Comparison of ENCODE assay signal across 16 cellular contexts in the genomic region with DNA sequence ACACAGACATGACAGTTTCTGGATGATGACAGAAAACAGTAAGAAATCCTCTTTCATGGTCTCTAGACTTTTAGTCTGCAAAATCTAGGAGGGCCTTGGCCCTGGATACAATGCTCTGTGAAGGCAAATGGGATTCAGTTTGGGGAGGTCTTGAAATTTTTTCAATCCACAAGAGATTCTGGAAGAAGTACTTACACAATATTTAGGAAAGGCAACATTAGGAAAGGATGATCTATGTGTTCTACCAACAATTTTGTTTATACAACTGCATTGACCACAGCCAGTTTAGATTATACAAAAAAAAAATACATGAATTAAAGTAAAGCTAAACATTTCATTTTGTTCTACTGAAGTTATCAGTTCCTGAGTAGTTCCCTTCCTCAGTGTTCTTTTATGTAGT.
DNase-seq lines count a peak whose midpoint lies in the region; ATAC-seq and TF ChIP-seq lines count a peak whose summit lies in the region.
"Had no signal": no experiment of that assay in that cellular context is flagged by ENCODE, and none has a peak within 500 bp of the region (broad histone marks: within the 10 kb centered on the region; RNA-seq: fewer than 3 reads in every experiment).

No MANE protein-coding gene starts in this region.

- CTCF ChIA-PET in IMR-90 (lab: Yijun Ruan, JAX) = interaction anchor here (0.8 kb wide), 1 partner anchor 9 kb away, joined by 3 read pairs; no protein-coding TSS in a partner anchor
- CTCF ChIA-PET in PC-3 (lab: Charles Lee) = no interaction called here

- no peaks in the 10 kb centered on the region for H3K9me3 ChIP-seq in IMR-90 (ENCODE audit: control insufficient read depth, insufficient read depth, low read length)
- H3K9me3 ChIP-seq in left ventricle myocardium inferior (replicated peaks) = no peaks in the 10 kb centered on the region
- H3K9me3 ChIP-seq in PC-3 (ENCODE audit: low read length) = no peaks in the 10 kb centered on the region
- H3K9me3 ChIP-seq: A549; BLaER1 treated with 17β-estradiol and CSF1 and Interleukin-3, amounts not matched to agents 10 nM and 100 nM had no signal

- H2AK5ac ChIP-seq in IMR-90 (ENCODE audit: low read depth, low read length) = no peak overlapping the region

- H3K79me1 ChIP-seq in IMR-90 (ENCODE audit: low read depth in 1 of 2, low read length in 2 of 2) = no peaks in the 10 kb centered on the region

- no peak overlapping the region for H3K23ac ChIP-seq in IMR-90 (ENCODE audit: low read depth, low read length)

- H2AFZ ChIP-seq in IMR-90 (replicated peaks; ENCODE audit: low read length, poor library complexity) (no peak overlapping the region), PC-3 (ENCODE audit: low read length) (no peak overlapping the region)
- H2AFZ ChIP-seq: GM23338 had no signal

- no peak overlapping the region for H4K8ac ChIP-seq in IMR-90 (ENCODE audit: low read depth in 2 of 2, low read length in 2 of 2)

- no peaks in the 10 kb centered on the region for H3K9me1 ChIP-seq in IMR-90 (ENCODE audit: insufficient read depth, low read length)

- no peak overlapping the region for H2AK9ac ChIP-seq in IMR-90 (replicated peaks; ENCODE audit: low read depth, low read length, poor library complexity)

- in situ Hi-C loops in IMR-90 (cut with MboI; ENCODE audit: low sequenced_read_pairs) = no loop called here

- POLR2A ChIA-PET in IMR-90 (lab: Charles Lee; ENCODE audit: unreplicated experiment) = no interaction called here
- POLR2A ChIA-PET in PC-3 (lab: Charles Lee; ENCODE audit: unreplicated experiment) = no interaction called here

- H3K27ac ChIP-seq in IMR-90 (ENCODE audit: insufficient read depth, low read length) = no peak overlapping the region
- H3K27ac ChIP-seq in left ventricle myocardium inferior (replicated peaks) = no peak overlapping the region
- no peak overlapping the region for H3K27ac ChIP-seq in PC-3 (ENCODE audit: low read length)
- H3K27ac ChIP-seq: A549; BLaER1 treated with 17β-estradiol and CSF1 and Interleukin-3, amounts not matched to agents 10 nM and 100 nM had no signal

- H2BK5ac ChIP-seq in IMR-90 (ENCODE audit: low read depth, low read length, poor library complexity, severe bottlenecking) = no peak overlapping the region

- H3K27me3 ChIP-seq in IMR-90 (ENCODE audit: control insufficient read depth, insufficient read depth, low read length) (no peaks in the 10 kb centered on the region), left ventricle myocardium inferior (ENCODE audit: low read depth) (no peaks in the 10 kb centered on the region), PC-3 (ENCODE audit: low read length) (no peaks in the 10 kb centered on the region)
- H3K27me3 ChIP-seq: BLaER1 treated with 17β-estradiol and CSF1 and Interleukin-3, amounts not matched to agents 10 nM and 100 nM had no signal

- TF ChIP-seq CTCF in IMR-90 (conservative IDR thresholded peaks at IDR 0.05; ENCODE audit: low read depth, low read length) = no peak
- no peak for TF ChIP-seq CTCF in fibroblast of villous mesenchyme (IDR thresholded peaks at IDR 0.05; ENCODE audit: insufficient read depth, low read depth, low read length)
- TF ChIP-seq CTCF in left ventricle myocardium inferior (IDR thresholded peaks at IDR 0.05; ENCODE audit: borderline replicate concordance) = no peak
- no peak for TF ChIP-seq CTCF in PC-3 (conservative IDR thresholded peaks at IDR 0.05; ENCODE audit: low read depth, low read length)

- H3K18ac ChIP-seq in IMR-90 (ENCODE audit: low read depth, low read length) = no peak overlapping the region

- dilution Hi-C loops in IMR-90 (cut with HindIII; ENCODE audit: low sequenced_read_pairs, unreplicated experiment) = no loop called here

- no peak overlapping the region for H3K56ac ChIP-seq in IMR-90 (ENCODE audit: extremely low read depth, insufficient read depth, low read length)

- H3K79me2 ChIP-seq in PC-3 (ENCODE audit: low read length) = no peaks in the 10 kb centered on the region

- no peak overlapping the region for H2BK15ac ChIP-seq in IMR-90 (ENCODE audit: low read depth, low read length)

- H3K4me3 ChIP-seq in IMR-90 (ENCODE audit: insufficient read depth, low read depth, low read length) (no peak overlapping the region), fibroblast of villous mesenchyme (ENCODE audit: low read depth, low read length) (no peak overlapping the region), left ventricle myocardium inferior (no peak overlapping the region), PC-3 (ENCODE audit: low read length) (no peak overlapping the region)
- H3K4me3 ChIP-seq: A549; BLaER1 treated with 17β-estradiol and CSF1 and Interleukin-3, amounts not matched to agents 10 nM and 100 nM; GM12878; GM23338 had no signal

- TF ChIP-seq POLR2A in IMR-90 (IDR thresholded peaks at IDR 0.05; ENCODE audit: low read depth, low read length) = no peak

- H3K9ac ChIP-seq in IMR-90 (ENCODE audit: low read depth, low read length) = no peak overlapping the region
- H3K9ac ChIP-seq in PC-3 (ENCODE audit: low read length) = no peak overlapping the region
- H3K9ac ChIP-seq: BLaER1 treated with 17β-estradiol and CSF1 and Interleukin-3, amounts not matched to agents 10 nM and 100 nM had no signal

- H3K4me1 ChIP-seq in IMR-90 (ENCODE audit: control insufficient read depth, insufficient read depth, low read length) = peaks cover 3% of the 10 kb centered on the region
- H3K4me1 ChIP-seq in left ventricle myocardium inferior = no peaks in the 10 kb centered on the region
- no peaks in the 10 kb centered on the region for H3K4me1 ChIP-seq in PC-3 (ENCODE audit: insufficient read depth, low read length)
- H3K4me1 ChIP-seq: A549; BLaER1 treated with 17β-estradiol and CSF1 and Interleukin-3, amounts not matched to agents 10 nM and 100 nM had no signal

- H4K5ac ChIP-seq in IMR-90 (ENCODE audit: low read depth, low read length) = no peak overlapping the region

- H4K91ac ChIP-seq in IMR-90 (ENCODE audit: insufficient read depth, low read depth, low read length) = no peak overlapping the region

- H3K4ac ChIP-seq in IMR-90 (ENCODE audit: low read depth, low read length) = no peak overlapping the region

- intact Hi-C loops in IMR-90 (cut with micrococcal nuclease) (no loop called here), left ventricle myocardium inferior (cut with micrococcal nuclease) (no loop called here), PC-3 (cut with micrococcal nuclease) (no loop called here)

- H3K4me2 ChIP-seq in IMR-90 (ENCODE audit: low read depth, low read length) = no peak overlapping the region
- H3K4me2 ChIP-seq in PC-3 (ENCODE audit: low read length) = no peak overlapping the region
- H3K4me2 ChIP-seq: A549; BLaER1 treated with 17β-estradiol and CSF1 and Interleukin-3, amounts not matched to agents 10 nM and 100 nM; GM23338 had no signal

- ATAC-seq in IMR-90 (ENCODE audit: low read depth) = peak; percentile 21; the same call in 1 of the 2 replicates
- no peak for ATAC-seq in PC-3
- ATAC-seq in GM21737 (IDR thresholded peaks at IDR 0.05; ENCODE audit: unreplicated experiment) = no peak
- ATAC-seq: A549; CD8-positive, alpha-beta T cell; GM12878 had no signal

- no peak overlapping the region for H2BK20ac ChIP-seq in IMR-90 (ENCODE audit: low read depth, low read length)

- H3K36me3 ChIP-seq in IMR-90 (ENCODE audit: control insufficient read depth, insufficient read depth, low read length) (no peaks in the 10 kb centered on the region), left ventricle myocardium inferior (no peaks in the 10 kb centered on the region), PC-3 (ENCODE audit: low read depth, low read length) (no peaks in the 10 kb centered on the region)

- no peaks in the 10 kb centered on the region for H4K20me1 ChIP-seq in IMR-90 (ENCODE audit: insufficient read depth, low read length)
- H4K20me1 ChIP-seq in PC-3 (ENCODE audit: low read length) = no peaks in the 10 kb centered on the region
- H4K20me1 ChIP-seq: BLaER1 treated with 17β-estradiol and CSF1 and Interleukin-3, amounts not matched to agents 10 nM and 100 nM had no signal

- H2BK120ac ChIP-seq in IMR-90 (ENCODE audit: low read depth, low read length) = no peak overlapping the region

- no peak for TF ChIP-seq RAD21 in IMR-90 (IDR thresholded peaks at IDR 0.05; ENCODE audit: low read length)

- DNase-seq in IMR-90 (peak; percentile 49), amniotic epithelial cell (ENCODE audit: low read depth) (peak; percentile 44), fibroblast of villous mesenchyme (ENCODE audit: low read depth) (peak; percentile 23), left ventricle myocardium inferior (no peak), PC-3 (no peak)
- DNase-seq: Calu3; CD8-positive, alpha-beta T cell; DMS53; DND-41; EL; HCEC 1CT had no signal

- H3K14ac ChIP-seq in IMR-90 (replicated peaks; ENCODE audit: low read depth, low read length) = no peak overlapping the region

- no peaks in the 10 kb centered on the region for H3K9me2 ChIP-seq in PC-3 (replicated peaks; ENCODE audit: low read length)

- BruUV-seq in IMR-90 (replicated peaks; lab: Mats Ljungman, UMichigan) = no TSS peak
- no TSS peak for BruUV-seq in PC-3 (replicated peaks; lab: Mats Ljungman, UMichigan)

- no peaks in the 10 kb centered on the region for H3F3A ChIP-seq in PC-3 (ENCODE audit: low read length, unreplicated experiment)

TF ChIP-seq in IMR-90, 13 proteins besides CTCF, POLR2A, EP300 and RAD21:
- TF ChIP-seq BHLHE40 (IDR thresholded peaks at IDR 0.05; ENCODE audit: low read depth, low read length) (no peak), RCOR1 (IDR thresholded peaks at IDR 0.05; ENCODE audit: insufficient replicate concordance, low read length) (no peak), CEBPB (IDR thresholded peaks at IDR 0.05; ENCODE audit: low read depth, low read length) (no peak)

Comparison
In these comparisons a context has a peak if more than half of its experiments do, and no peak if none do; other contexts are left out.
1. DNase-seq: peak in IMR-90 (single experiment), amniotic epithelial cell (single experiment) and fibroblast of villous mesenchyme (single experiment); none in left ventricle myocardium inferior (single experiment) and PC-3 (single experiment).